In genomic region chr19:56525214-56525860, GRCh38 we compare ENCODE assay signal across 2 cellular contexts.
A peak's percentile ranks its signal among the peaks of the same experiment; 100 is the strongest.
TF ChIP-seq lines count a peak whose summit lies in the region.

No MANE protein-coding gene starts in this region.

TF ChIP-seq in HCT116, 20 proteins besides CTCF, POLR2A, EP300 and RAD21:
- TF ChIP-seq CBX3 (IDR thresholded peaks at IDR 0.05; ENCODE audit: low read depth) (no peak), ZNF274 (IDR thresholded peaks at IDR 0.05; ENCODE audit: low read depth, low read length) (peak; percentile 61), SIN3A (IDR thresholded peaks at IDR 0.05; ENCODE audit: low read depth) (no peak)

TF ChIP-seq in K562, 482 proteins besides CTCF, POLR2A, EP300 and RAD21:
- no peak for TF ChIP-seq PRMT5 (CRISPR knock-in tag; IDR thresholded peaks at IDR 0.05)
- no peak for TF ChIP-seq GTF3C2 (IDR thresholded peaks at IDR 0.05; ENCODE audit: borderline replicate concordance, extremely low read depth, insufficient read length)
- TF ChIP-seq RBBP5 (IDR thresholded peaks at IDR 0.05; ENCODE audit: borderline replicate concordance, insufficient read depth, low read length, poor library complexity, severe bottlenecking) = no peak
- TF ChIP-seq KHSRP (IDR thresholded peaks at IDR 0.05) = no peak
- no peak for TF ChIP-seq ZSCAN32 (CRISPR knock-in tag; IDR thresholded peaks at IDR 0.05)
- TF ChIP-seq ZNF232 (CRISPR knock-in tag; IDR thresholded peaks at IDR 0.05) = no peak
- TF ChIP-seq ZNF274 (IDR thresholded peaks at IDR 0.05; ENCODE audit: borderline replicate concordance, low read depth, low read length) = peak; percentile 89
